Comparison of ENCODE assay signal across 10 cellular contexts in genomic region chr1:209884249-209884648, GRCh38. TPM values are rescaled to one million over a fixed set of nuclear protein-coding genes. Genes with fewer than 3 reads are reported as not detected.
DNase-seq lines count a peak whose midpoint lies in the region; ATAC-seq, FAIRE-seq and TF ChIP-seq lines count a peak whose summit lies in the region.
"Had no signal": no experiment of that assay in that cellular context is flagged by ENCODE, and none has a peak within 500 bp of the region (broad histone marks: within the 10 kb centered on the region; RNA-seq: fewer than 3 reads in every experiment).

No MANE protein-coding gene starts in this region.

- dilution Hi-C loops in keratinocyte (cut with MboI; ENCODE audit: extremely low pct_ligation_motif_present, low sequenced_read_pairs): no loop called here

- H3K4me3 ChIP-seq in A673 (ENCODE audit: low read depth, low read length, poor library complexity, severe bottlenecking) (no peak overlapping the region), HEK293 (ENCODE audit: low read depth, low read length) (no peak overlapping the region), GM12878 (no peak overlapping the region), keratinocyte (ENCODE audit: control insufficient read depth in 2 of 3, extremely low read depth in 1 of 3, insufficient read depth in 2 of 3, low read depth in 1 of 3, low read length in 3 of 3) (no peak overlapping the region), MG63 (no peak overlapping the region)

- no peaks in the 10 kb centered on the region for H3K79me2 ChIP-seq in GM12878 (ENCODE audit: control insufficient read depth, insufficient read depth, low read length)
- H3K79me2 ChIP-seq in keratinocyte (ENCODE audit: control insufficient read depth, insufficient read depth, low read length): no peaks in the 10 kb centered on the region

- WGBS in GM12878 (ENCODE audit: insufficient coverage, insufficient replicate concordance, low lambda C conversion rate, missing lambda C conversion rate): 44% methylated on average over 4 of the region's 4 CpGs

- no peak overlapping the region for H3K9ac ChIP-seq in GM12878 (ENCODE audit: control insufficient read depth, insufficient read depth, low read length)
- peak overlapping the region; percentile 49 for H3K9ac ChIP-seq in keratinocyte (ENCODE audit: control insufficient read depth, extremely low read depth, insufficient read depth, low read length)

- TF ChIP-seq POLR2A in GM12878 (IDR thresholded peaks at IDR 0.05; ENCODE audit: low read depth, low read length): no peak

- TF ChIP-seq RAD21 in GM12878 (IDR thresholded peaks at IDR 0.05; ENCODE audit: insufficient read depth, low read depth, low read length): no peak

- TF ChIP-seq EP300 in GM12878 (IDR thresholded peaks at IDR 0.05; ENCODE audit: borderline replicate concordance in 1 of 2, control insufficient read depth in 1 of 2, low read depth in 2 of 2, low read length in 2 of 2): no peak

- peak; percentile 43 for DNase-seq in A673 (ENCODE audit: low spot score)
- DNase-seq in GM12878 (ENCODE audit: low read depth, low spot score): no peak
- no peak for DNase-seq in keratinocyte (ENCODE audit: low read depth, low spot score)
- DNase-seq in MG63: no peak
- DNase-seq: RPMI8226 had no signal

- H3K36me3 ChIP-seq in A673 (ENCODE audit: insufficient read depth, low read length, poor library complexity, severe bottlenecking) (no peaks in the 10 kb centered on the region), HEK293 (ENCODE audit: control insufficient read depth in 2 of 2, insufficient read depth in 1 of 2, low read length in 2 of 2) (no peaks in the 10 kb centered on the region), GM12878 (ENCODE audit: control insufficient read depth in 2 of 2, insufficient read depth in 2 of 2, low read length in 1 of 2) (no peaks in the 10 kb centered on the region), keratinocyte (ENCODE audit: control insufficient read depth in 2 of 2, extremely low read depth in 1 of 2, insufficient read depth in 2 of 2, low read length in 2 of 2) (peaks cover 0 to 14% of the 10 kb centered on the region in 2 experiments), MG63 (no peaks in the 10 kb centered on the region)

- H3K4me2 ChIP-seq in GM12878 (ENCODE audit: control insufficient read depth, insufficient read depth) (no peak overlapping the region), keratinocyte (ENCODE audit: control insufficient read depth, extremely low read depth, insufficient read depth, low read depth, low read length) (peak overlapping the region; percentile 55)

- BruUV-seq in A673 (replicated peaks; lab: Mats Ljungman, UMichigan) (TSS peak; percentile 33), GM12878 (replicated peaks; lab: Mats Ljungman, UMichigan) (no TSS peak)

- SMC1A ChIA-PET in GM12878 (lab: Charles Lee; ENCODE audit: uncharacterized antibody, unreplicated experiment): no interaction called here

- intact Hi-C loops in A673 (cut with micrococcal nuclease; ENCODE audit: unreplicated experiment): no loop called here
- intact Hi-C loops in GM12878 (cut with micrococcal nuclease; ENCODE audit: unreplicated experiment): no loop called here

- no peaks in the 10 kb centered on the region for H3K9me3 ChIP-seq in A673 (ENCODE audit: low read depth, low read length, poor library complexity, severe bottlenecking)
- H3K9me3 ChIP-seq in HEK293 (ENCODE audit: control insufficient read depth, insufficient read depth, low read depth, low read length): no peaks in the 10 kb centered on the region
- H3K9me3 ChIP-seq in GM12878 (replicated peaks; ENCODE audit: control insufficient read depth, insufficient read depth, low read length): no peaks in the 10 kb centered on the region
- no peaks in the 10 kb centered on the region for H3K9me3 ChIP-seq in keratinocyte (ENCODE audit: control insufficient read depth, low read depth, low read length)
- H3K9me3 ChIP-seq in MG63: no peaks in the 10 kb centered on the region

- peak overlapping the region; percentile 4 for H3K27ac ChIP-seq in A673 (ENCODE audit: low read depth, low read length, poor library complexity, severe bottlenecking)
- H3K27ac ChIP-seq in HEK293 (ENCODE audit: extremely low read depth, low read depth, low read length): no peak overlapping the region; the same call in 1 of the 2 replicates
- no peak overlapping the region for H3K27ac ChIP-seq in GM12878 (ENCODE audit: control insufficient read depth, insufficient read depth)
- peak overlapping the region; percentile 90 for H3K27ac ChIP-seq in keratinocyte (ENCODE audit: control insufficient read depth, insufficient read depth, low read length)

- H3K4me1 ChIP-seq in A673 (ENCODE audit: insufficient read depth, low read length, poor library complexity, severe bottlenecking): peaks cover 38% of the 10 kb centered on the region
- peaks cover 3% of the 10 kb centered on the region for H3K4me1 ChIP-seq in HEK293 (ENCODE audit: control insufficient read depth, insufficient read depth, low read length)
- no peaks in the 10 kb centered on the region for H3K4me1 ChIP-seq in GM12878 (ENCODE audit: control insufficient read depth, insufficient read depth, low read length)
- peaks cover 44% of the 10 kb centered on the region for H3K4me1 ChIP-seq in keratinocyte (ENCODE audit: control insufficient read depth, extremely low read depth, insufficient read depth, low read length)

- RAD21 ChIA-PET in GM12878 (lab: Charles Lee; ENCODE audit: unreplicated experiment): no interaction called here

- H3K27me3 ChIP-seq in A673 (replicated peaks; ENCODE audit: insufficient read depth, low read depth, low read length, poor library complexity): no peaks in the 10 kb centered on the region
- no peaks in the 10 kb centered on the region; a peak in 1 of 4 replicates for H3K27me3 ChIP-seq in GM12878 (replicated peaks in 1 of 2; ENCODE audit: control insufficient read depth in 2 of 2, insufficient read depth in 2 of 2, low read length in 1 of 2)
- no peaks in the 10 kb centered on the region for H3K27me3 ChIP-seq in keratinocyte (ENCODE audit: control insufficient read depth, extremely low read depth, insufficient read depth, low read length)
- H3K27me3 ChIP-seq in MG63: no peaks in the 10 kb centered on the region

- ATAC-seq in GM12878 (peak; percentile 21; the same call in 2 of the 3 replicates), GM18861 (IDR thresholded peaks at IDR 0.05; ENCODE audit: unreplicated experiment) (no peak), HG03108 (IDR thresholded peaks at IDR 0.05; ENCODE audit: unreplicated experiment) (no peak), HG02981 (IDR thresholded peaks at IDR 0.05; ENCODE audit: unreplicated experiment) (no peak)

- in situ Hi-C loops in GM12878 (cut with MboI): no loop called here

- no peak overlapping the region for H2AFZ ChIP-seq in GM12878 (ENCODE audit: control insufficient read depth, low read depth, low read length)
- no peak overlapping the region for H2AFZ ChIP-seq in keratinocyte (ENCODE audit: control insufficient read depth, low read length)

- FAIRE-seq in GM12878 (lab: Jason Lieb, UNC) (no peak), keratinocyte (lab: Jason Lieb, UNC) (no peak)

- H4K20me1 ChIP-seq in GM12878 (ENCODE audit: control insufficient read depth, insufficient read depth) (no peaks in the 10 kb centered on the region), keratinocyte (ENCODE audit: control insufficient read depth, extremely low read depth, insufficient read depth, low read length) (no peaks in the 10 kb centered on the region)

- no peak for TF ChIP-seq CTCF in A673 (conservative IDR thresholded peaks at IDR 0.05; ENCODE audit: low read depth, low read length)
- no peak for TF ChIP-seq CTCF in HEK293 (tag by site-specific recombination; IDR thresholded peaks at IDR 0.05)
- no peak for TF ChIP-seq CTCF in GM12878 (IDR thresholded peaks at IDR 0.05 in 2 of 3, conservative IDR thresholded peaks at IDR 0.05 in 1 of 3; ENCODE audit: control insufficient read depth in 2 of 3, extremely low read depth in 1 of 3, insufficient read depth in 1 of 3, low read depth in 3 of 3, low read length in 3 of 3)
- no peak for TF ChIP-seq CTCF in keratinocyte (optimal IDR thresholded peaks at IDR 0.05 in 1 of 3, IDR thresholded peaks at IDR 0.05 in 1 of 3, conservative IDR thresholded peaks at IDR 0.05 in 1 of 3; ENCODE audit: extremely low read depth in 1 of 3, insufficient read depth in 2 of 3, low read length in 3 of 3)

- H3K9me1 ChIP-seq in keratinocyte (ENCODE audit: control insufficient read depth, extremely low read depth, insufficient read depth, low read length): no peaks in the 10 kb centered on the region

- CTCF ChIA-PET in A673 (lab: Charles Lee) (no interaction called here), HEK293 (lab: Yijun Ruan, JAX) (interaction anchor here (0.6 to 1.6 kb wide), 7 partner anchors 9 to 136 kb away, joined by 3 to 5 read pairs (median 4); no protein-coding TSS in a partner anchor), GM12878 (lab: Yijun Ruan, JAX) (interaction anchor here (1.6 to 2.1 kb wide), 2 partner anchors 16 to 24 kb away, joined by 5 to 7 read pairs; no protein-coding TSS in a partner anchor)

- POLR2A ChIA-PET in A673 (lab: Charles Lee; ENCODE audit: low non-redundant PET) (no interaction called here), HEK293 (lab: Yijun Ruan, JAX) (no interaction called here), GM12878 (lab: Charles Lee) (no interaction called here)

RNA-seq across cellular contexts. Expression of gene SYT14, which starts 53.8 kb away (rescaled TPM):
- total RNA-seq in A673 (2021) (18.2 and 22.4 TPM in 2 replicates), GM12878 (2014; rRNA removed) (not detected in 2 replicates), GM12878 (2014; rRNA removed; fragmentation: Illumina TruSeq; extraction: Trizol) (not detected in 2 replicates), GM12878 (2021) (not detected in 2 replicates)
- total RNA-seq in GM12878 (2013; cell fraction: nucleolus; rRNA removed): not detected in 2 replicates
- polyA plus RNA-seq in GM12878 (2011; ENCODE audit: low read depth): not detected
- polyA plus RNA-seq in GM12878 (2011; rRNA removed) (not detected in 2 replicates), GM12878 (2014; fragmentation: Illumina TruSeq; extraction: Trizol) (not detected in 2 replicates), GM12878 (2014; fragmentation: Nextera tagmentation; extraction: Ambion mirVana) (under 1 TPM in 1 of 2 experiments, not detected in 1; under 0.01 TPM), GM12878 (2014; rRNA removed) (not detected in 2 replicates), GM12878 (2016; fragmentation: Nextera tagmentation; extraction: Ambion mirVana) (not detected), keratinocyte (4.6 to 10.6 TPM (median 8.3 TPM) in 3 replicates)
- polyA plus RNA-seq in GM12878 (2011; cell fraction: cytosol; rRNA removed): not detected in 2 replicates
- not detected in 2 replicates for polyA plus RNA-seq in GM12878 (2011; cell fraction: nucleus; rRNA removed)
- not detected in 2 replicates for polyA plus RNA-seq in GM12878 (2012)
- polyA minus RNA-seq in GM12878 (2011; rRNA and poly(A)+ RNA removed): under 0.01 TPM in 1 of 2 replicates, not detected in the other
- polyA minus RNA-seq in GM12878 (2011; cell fraction: cytosol; rRNA and poly(A)+ RNA removed): not detected in 2 replicates
- polyA minus RNA-seq in GM12878 (2011; cell fraction: nucleus; rRNA and poly(A)+ RNA removed): under 0.01 TPM in 1 of 2 replicates, not detected in the other
- 2.1 TPM for polyA plus RNA-seq in keratinocyte (2011; ENCODE audit: low read depth)
- 3.3 and 7.0 TPM in 2 replicates for polyA plus RNA-seq in keratinocyte (2011; cell fraction: cytosol; rRNA removed)
- 12.1 and 13.3 TPM in 2 replicates for polyA plus RNA-seq in keratinocyte (2011; cell fraction: nucleus; rRNA removed)
- 1.6 and 3.3 TPM in 2 replicates for polyA plus RNA-seq in keratinocyte (2012; ENCODE audit: low replicate concordance)
- polyA minus RNA-seq in keratinocyte: 5.8 to 26.0 TPM (median 25.0 TPM) in 3 replicates
- 14.2 TPM for polyA minus RNA-seq in keratinocyte (2011; cell fraction: cytosol; rRNA and poly(A)+ RNA removed)
- polyA minus RNA-seq in keratinocyte (2011; cell fraction: nucleus; rRNA and poly(A)+ RNA removed): 25.2 and 59.9 TPM in 2 replicates
- total RNA-seq in MG63 (2014; rRNA removed; shearing (Covaris generic); ENCODE audit: low replicate concordance): 0.15 and 0.66 TPM in 2 replicates
- total RNA-seq: CD4-positive, CD25-positive, alpha-beta regulatory T cell had no signal
- polyA plus RNA-seq: CD4-positive, CD25-positive, alpha-beta regulatory T cell had no signal

RNA-seq across cellular contexts. Expression of gene UTP25, which starts 56.5 kb away (rescaled TPM):
- total RNA-seq in A673 (2021) (8.9 and 11.5 TPM in 2 replicates), GM12878 (2014; rRNA removed) (8.9 and 9.0 TPM in 2 replicates), GM12878 (2014; rRNA removed; fragmentation: Illumina TruSeq; extraction: Trizol) (10.2 and 10.6 TPM in 2 replicates), GM12878 (2021) (6.5 and 7.4 TPM in 2 replicates)
- total RNA-seq in GM12878 (2013; cell fraction: nucleolus; rRNA removed): 35.9 and 38.6 TPM in 2 replicates
- 2.9 TPM for polyA plus RNA-seq in GM12878 (2011; ENCODE audit: low read depth)
- polyA plus RNA-seq in GM12878 (2011; rRNA removed) (13.3 and 14.8 TPM in 2 replicates), GM12878 (2014; fragmentation: Illumina TruSeq; extraction: Trizol) (9.4 and 10.8 TPM in 2 replicates), GM12878 (2014; fragmentation: Nextera tagmentation; extraction: Ambion mirVana) (1 to 10 TPM; 3.0 TPM), GM12878 (2014; rRNA removed) (5.0 and 6.2 TPM in 2 replicates), GM12878 (2016; fragmentation: Nextera tagmentation; extraction: Ambion mirVana) (1 to 10 TPM; 7.9 to 9.4 TPM), keratinocyte (12.3 to 13.3 TPM (median 12.4 TPM) in 3 replicates)
- polyA plus RNA-seq in GM12878 (2011; cell fraction: cytosol; rRNA removed): 7.4 TPM in 2 replicates
- 12.4 and 13.0 TPM in 2 replicates for polyA plus RNA-seq in GM12878 (2011; cell fraction: nucleus; rRNA removed)
- 3.9 and 4.5 TPM in 2 replicates for polyA plus RNA-seq in GM12878 (2012)
- polyA minus RNA-seq in GM12878 (2011; rRNA and poly(A)+ RNA removed): 15.6 and 17.8 TPM in 2 replicates
- 3.8 and 3.9 TPM in 2 replicates for polyA minus RNA-seq in GM12878 (2011; cell fraction: cytosol; rRNA and poly(A)+ RNA removed)
- 17.8 and 22.8 TPM in 2 replicates for polyA minus RNA-seq in GM12878 (2011; cell fraction: nucleus; rRNA and poly(A)+ RNA removed)
- polyA plus RNA-seq in keratinocyte (2011; ENCODE audit: low read depth): 6.7 TPM
- polyA plus RNA-seq in keratinocyte (2011; cell fraction: cytosol; rRNA removed): 5.8 and 11.1 TPM in 2 replicates
- polyA plus RNA-seq in keratinocyte (2011; cell fraction: nucleus; rRNA removed): 22.9 and 25.9 TPM in 2 replicates
- polyA plus RNA-seq in keratinocyte (2012; ENCODE audit: low replicate concordance): 6.9 and 8.0 TPM in 2 replicates
- polyA minus RNA-seq in keratinocyte: 7.6 to 21.0 TPM (median 15.9 TPM) in 3 replicates
- polyA minus RNA-seq in keratinocyte (2011; cell fraction: cytosol; rRNA and poly(A)+ RNA removed): 3.8 TPM
- 21.0 and 35.8 TPM in 2 replicates for polyA minus RNA-seq in keratinocyte (2011; cell fraction: nucleus; rRNA and poly(A)+ RNA removed)
- 10.2 and 12.3 TPM in 2 replicates for total RNA-seq in MG63 (2014; rRNA removed; shearing (Covaris generic); ENCODE audit: low replicate concordance)

Comparison
In these comparisons a context has a peak if more than half of its experiments do, and no peak if none do; other contexts are left out.
1. H3K27ac ChIP-seq: peak in A673 (single experiment) and keratinocyte (single experiment); none in HEK293 (single experiment) and GM12878 (single experiment).
2. RNA of gene SYT14, which starts 53.8 kb away (total RNA-seq): 18.2 to 22.4 TPM in A673; 0.15 to 0.66 TPM in MG63 and not detected in GM12878; every median in the first group is over 10 times any median in the second.